21 cellular contexts compared by ENCODE assay signal in the genomic region with DNA sequence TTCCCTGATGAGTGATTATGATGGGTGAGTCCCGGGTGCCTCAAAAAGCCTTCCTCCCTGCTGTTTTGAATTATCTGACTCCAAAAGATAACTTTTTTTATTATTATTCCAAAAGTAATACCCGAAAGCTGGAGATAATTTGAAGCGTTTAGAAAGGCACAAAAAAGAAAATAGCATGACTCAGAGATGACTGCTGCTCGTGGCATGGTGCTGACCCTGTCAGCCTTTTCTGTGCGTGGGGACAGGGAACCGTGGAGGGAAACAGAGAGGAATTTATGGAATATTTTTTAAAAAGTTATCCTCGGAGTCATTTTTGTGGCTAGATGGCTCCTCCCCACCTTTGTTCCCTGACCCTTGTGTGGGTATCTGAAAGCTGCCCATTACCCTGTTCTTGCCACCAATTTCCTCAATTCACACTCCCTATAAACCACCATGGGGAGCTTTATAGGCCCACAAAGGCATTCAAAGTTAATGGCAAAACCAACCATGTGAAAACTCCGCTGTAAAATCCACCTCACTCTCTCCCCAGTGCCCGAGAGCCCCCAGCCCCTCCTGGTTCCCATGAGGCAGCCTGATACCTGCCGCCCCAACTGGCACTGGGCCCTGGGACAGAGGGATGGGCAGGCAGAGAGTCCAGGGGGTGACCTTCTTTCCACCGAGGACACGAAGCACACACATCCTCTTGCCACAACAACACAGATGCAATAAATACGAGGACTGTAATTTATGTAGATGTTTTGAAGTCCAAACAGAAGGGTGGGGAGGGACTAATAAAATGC. TPM values are rescaled to one million over a fixed set of nuclear protein-coding genes. Genes with fewer than 3 reads are reported as not detected.
DNase-seq lines count a peak whose midpoint lies in the region; ATAC-seq, FAIRE-seq and TF ChIP-seq lines count a peak whose summit lies in the region.
"Had no signal": no experiment of that assay in that cellular context is flagged by ENCODE, and none has a peak within 500 bp of the region (broad histone marks: within the 10 kb centered on the region; RNA-seq: fewer than 3 reads in every experiment).

No MANE protein-coding gene starts in this region.

- no peak overlapping the region for H3K27ac ChIP-seq in astrocyte (ENCODE audit: low read depth, low read length)
- H3K27ac ChIP-seq: BLaER1 had no signal

- no peaks in the 10 kb centered on the region for H3K9me3 ChIP-seq in astrocyte (ENCODE audit: insufficient read depth, low read depth, low read length)
- H3K9me3 ChIP-seq in mucosa of descending colon: no peaks in the 10 kb centered on the region
- H3K9me3 ChIP-seq: BLaER1, HAP-1 had no signal

- DNase-seq in ELR (ENCODE audit: low read depth) (peak; percentile 1), astrocyte (ENCODE audit: low read depth) (no peak), mucosa of descending colon (peak; percentile 77 to 82 (median 80)), GM13976 (ENCODE audit: low spot score) (no peak), kidney glomerular epithelial cell (lab: John Stamatoyannopoulos, UW) (no peak)
- DNase-seq: CD8-positive, alpha-beta memory T cell; DND-41; NCI-H1105 treated with DMSO at 0.1 percent for 48 hours; NCI-H187 treated with DMSO at 0.1 percent for 48 hours; NCI-H69; NK-92 treated with Interleukin-12 subunit alpha and Interleukin-12 subunit beta, amount 100 ng/mL, for 24 hours; SHP77 treated with DMSO at 0.1 percent for 48 hours had no signal

- no peaks in the 10 kb centered on the region for H3K27me3 ChIP-seq in astrocyte (ENCODE audit: insufficient read depth, low read length)
- H3K27me3 ChIP-seq: BLaER1 had no signal

- no peaks in the 10 kb centered on the region for H3K36me3 Mint-ChIP-seq in astrocyte (ENCODE audit: low read depth, unreplicated experiment)
- H3K36me3 Mint-ChIP-seq: CD8-positive, alpha-beta memory T cell; IgD-negative memory B cell had no signal

- ATAC-seq in mucosa of descending colon (peak; percentile 81), GM19035 (IDR thresholded peaks at IDR 0.05; ENCODE audit: unreplicated experiment) (no peak), HG03159 (IDR thresholded peaks at IDR 0.05; ENCODE audit: unreplicated experiment) (no peak)

- no peak overlapping the region for H3K4me3 Mint-ChIP-seq in astrocyte (ENCODE audit: unreplicated experiment)
- H3K4me3 Mint-ChIP-seq: CD8-positive, alpha-beta memory T cell; IgD-negative memory B cell had no signal

- no peak for FAIRE-seq in astrocyte (lab: Jason Lieb, UNC)
- FAIRE-seq: GM19239, HTR-8/SVneo had no signal

- no peaks in the 10 kb centered on the region for H4K20me1 ChIP-seq in astrocyte (ENCODE audit: insufficient read depth, low read length)
- H4K20me1 ChIP-seq: BLaER1 had no signal

- H3K4me3 ChIP-seq in astrocyte (ENCODE audit: insufficient read depth, low read depth, low read length) (no peak overlapping the region), mucosa of descending colon (no peak overlapping the region)
- H3K4me3 ChIP-seq: BLaER1, HAP-1 had no signal

- no peak overlapping the region for H3K9ac ChIP-seq in astrocyte (ENCODE audit: low read length)
- H3K9ac ChIP-seq: BLaER1 had no signal

- H3K4me2 ChIP-seq in astrocyte (ENCODE audit: low read length): no peak overlapping the region
- H3K4me2 ChIP-seq: BLaER1 had no signal

- H3K9me3 Mint-ChIP-seq in astrocyte (ENCODE audit: unreplicated experiment): no peaks in the 10 kb centered on the region
- H3K9me3 Mint-ChIP-seq: IgD-negative memory B cell had no signal

- H3K27ac Mint-ChIP-seq in astrocyte (ENCODE audit: unreplicated experiment): peak overlapping the region; percentile 1
- H3K27ac Mint-ChIP-seq: IgD-negative memory B cell had no signal

- in situ Hi-C loops in GM13976 (cut with MboI; ENCODE audit: low sequenced_read_pairs, unreplicated experiment): no loop called here

- H3K4me1 ChIP-seq in astrocyte (ENCODE audit: insufficient read depth, low read length): no peaks in the 10 kb centered on the region
- peaks cover 12% of the 10 kb centered on the region for H3K4me1 ChIP-seq in mucosa of descending colon (ENCODE audit: low read depth)
- H3K4me1 ChIP-seq: BLaER1, HAP-1 had no signal

- H3K27me3 Mint-ChIP-seq in astrocyte (ENCODE audit: low read depth, unreplicated experiment): peaks cover 35% of the 10 kb centered on the region

- H3K79me2 ChIP-seq in astrocyte (ENCODE audit: insufficient read depth, low read length): no peaks in the 10 kb centered on the region

- no peak for TF ChIP-seq CTCF in astrocyte (IDR thresholded peaks at IDR 0.05; ENCODE audit: insufficient read depth, low read depth, low read length)
- TF ChIP-seq CTCF in mucosa of descending colon (IDR thresholded peaks at IDR 0.05): no peak
- TF ChIP-seq CTCF in GM13976 (IDR thresholded peaks at IDR 0.05; ENCODE audit: borderline replicate concordance, control extremely low read depth, extremely low read depth, insufficient read depth, missing control alignments): no peak

- peaks cover 5% of the 10 kb centered on the region for H3K4me1 Mint-ChIP-seq in astrocyte (ENCODE audit: low read depth, unreplicated experiment)
- H3K4me1 Mint-ChIP-seq: CD8-positive, alpha-beta memory T cell; IgD-negative memory B cell had no signal

- H2AFZ ChIP-seq in astrocyte (ENCODE audit: low read depth, low read length): no peak overlapping the region

- intact Hi-C loops in mucosa of descending colon (cut with DNase I, micrococcal nuclease): no loop called here

- H3K36me3 ChIP-seq in astrocyte (ENCODE audit: insufficient read depth, low read length): no peaks in the 10 kb centered on the region
- no peaks in the 10 kb centered on the region for H3K36me3 ChIP-seq in mucosa of descending colon (ENCODE audit: low read depth)
- H3K36me3 ChIP-seq: BLaER1, HAP-1 had no signal

RNA-seq across cellular contexts. Expression of gene IGSF21, which starts 37.5 kb away (rescaled TPM):
- not detected in 2 replicates for total RNA-seq in astrocyte
- 1 to 10 TPM in 1 of 3 donors, under 1 TPM in 2; 0.70 to 1.4 (median 0.96) TPM for total RNA-seq in mucosa of descending colon
- total RNA-seq: CD8-positive, alpha-beta memory T cell; LHCN-M2; RPMI7951 had no signal

Comparison
In these comparisons a context has a peak if more than half of its experiments do, and no peak if none do; other contexts are left out.
1. DNase-seq: peak in ELR (single experiment) and mucosa of descending colon (3 of 3); none in astrocyte (single experiment), GM13976 (single experiment) and kidney glomerular epithelial cell (single experiment).